ENCODE assay signal across 9 cellular contexts in genomic region chr9:112556497-112557085, GRCh38.
A peak's percentile ranks its signal among the peaks of the same experiment; 100 is the strongest.
DNase-seq lines count a peak whose midpoint lies in the region; ATAC-seq and TF ChIP-seq lines count a peak whose summit lies in the region.
"Had no signal": no experiment of that assay in that cellular context is flagged by ENCODE, and none has a peak within 500 bp of the region (broad histone marks: within the 10 kb centered on the region; RNA-seq: fewer than 3 reads in every experiment).

No MANE protein-coding gene starts in this region.

- no peak overlapping the region for H3K4me3 Mint-ChIP-seq in progenitor cell of endocrine pancreas (ENCODE audit: low read depth)
- H3K4me3 Mint-ChIP-seq: nephron had no signal

- H3K9me2 ChIP-seq in GM23248 (ENCODE audit: insufficient read depth), result no peaks in the 10 kb centered on the region
- H3K9me2 ChIP-seq in SK-N-SH, result no peaks in the 10 kb centered on the region

- POLR2A ChIA-PET in SK-N-SH (lab: Yijun Ruan, JAX), result no interaction called here

- peaks cover 3% of the 10 kb centered on the region for H3K36me3 Mint-ChIP-seq in progenitor cell of endocrine pancreas (ENCODE audit: insufficient read depth)

- peak in 1 of 2 experiments; percentile 75; a peak in 1 of 4 replicates for TF ChIP-seq EP300 in SK-N-SH (IDR thresholded peaks at IDR 0.05; ENCODE audit: borderline replicate concordance in 1 of 2, low read depth in 1 of 2, low read length in 1 of 2)

- in situ Hi-C loops in GM23248 (cut with MboI), result no loop called here

- no peaks in the 10 kb centered on the region for H3K27me3 Mint-ChIP-seq in progenitor cell of endocrine pancreas

- H3K9me3 Mint-ChIP-seq in progenitor cell of endocrine pancreas (ENCODE audit: low read depth), result no peaks in the 10 kb centered on the region
- H3K9me3 Mint-ChIP-seq: nephron had no signal

- H3K9me3 ChIP-seq in GM23248 (ENCODE audit: low read depth) (no peaks in the 10 kb centered on the region), SK-N-SH (no peaks in the 10 kb centered on the region)

- peaks cover 24% of the 10 kb centered on the region for H3K4me1 Mint-ChIP-seq in progenitor cell of endocrine pancreas (ENCODE audit: low read depth)

- CTCF ChIA-PET in SK-N-SH (lab: Yijun Ruan, JAX), result no interaction called here

- H3K27me3 ChIP-seq in GM23248 (replicated peaks; ENCODE audit: insufficient read depth) (no peaks in the 10 kb centered on the region), SK-N-SH (ENCODE audit: insufficient read depth) (no peaks in the 10 kb centered on the region)

- ATAC-seq in HG02798 (IDR thresholded peaks at IDR 0.05; ENCODE audit: poor library complexity, unreplicated experiment) (no peak), GM19467 (IDR thresholded peaks at IDR 0.05; ENCODE audit: unreplicated experiment) (no peak), HG02840 (IDR thresholded peaks at IDR 0.05; ENCODE audit: low FRiP score, unreplicated experiment) (no peak)

- TF ChIP-seq CTCF in SK-N-SH (IDR thresholded peaks at IDR 0.05) (no peak), fibroblast of mammary gland (conservative IDR thresholded peaks at IDR 0.05; ENCODE audit: control insufficient read depth, insufficient read depth, low read depth, low read length) (no peak), progenitor cell of endocrine pancreas (IDR thresholded peaks at IDR 0.05; ENCODE audit: unreplicated experiment) (no peak), GM10266 (IDR thresholded peaks at IDR 0.05; ENCODE audit: control insufficient read depth, insufficient read depth, low read depth, missing control alignments) (no peak)

- peak overlapping the region; percentile 74 for H3K27ac ChIP-seq in GM23248
- H3K27ac ChIP-seq in SK-N-SH (ENCODE audit: low read depth in 2 of 2, low read length in 1 of 2), result peak overlapping the region in 1 of 2 experiments; percentile 48; a peak in 2 of 4 replicates

- no peak overlapping the region for H2AFZ ChIP-seq in GM23248
- no peak overlapping the region for H2AFZ ChIP-seq in SK-N-SH (ENCODE audit: low read depth)

- H3K79me2 ChIP-seq in GM23248 (ENCODE audit: insufficient read depth) (peaks cover 40% of the 10 kb centered on the region), SK-N-SH (ENCODE audit: insufficient read depth) (peaks cover 21% of the 10 kb centered on the region)

- TF ChIP-seq RAD21 in SK-N-SH (IDR thresholded peaks at IDR 0.05; ENCODE audit: low read length), result no peak

- peak overlapping the region; percentile 74 for H3K27ac Mint-ChIP-seq in progenitor cell of endocrine pancreas
- H3K27ac Mint-ChIP-seq: nephron had no signal

- H3K36me3 ChIP-seq in GM23248 (ENCODE audit: low read depth) (no peaks in the 10 kb centered on the region), SK-N-SH (replicated peaks in 1 of 2; ENCODE audit: control insufficient read depth in 1 of 2, insufficient read depth in 2 of 2, low read length in 1 of 2) (no peaks in the 10 kb centered on the region)

- H3K9ac ChIP-seq in GM23248 (no peak overlapping the region; the same call in 1 of the 2 replicates), SK-N-SH (no peak overlapping the region)

- H4K20me1 ChIP-seq in GM23248 (ENCODE audit: insufficient read depth), result no peaks in the 10 kb centered on the region
- H4K20me1 ChIP-seq in SK-N-SH (ENCODE audit: insufficient read depth), result no peaks in the 10 kb centered on the region

- H3K4me1 ChIP-seq in GM23248 (ENCODE audit: insufficient read depth) (peaks cover 90% of the 10 kb centered on the region), SK-N-SH (ENCODE audit: control insufficient read depth in 1 of 2, insufficient read depth in 2 of 2, low read depth in 1 of 2, low read length in 1 of 2) (peaks cover 14 to 48% of the 10 kb centered on the region in 2 experiments; a peak in 3 of 4 replicates)

- WGBS in GM23248 (ENCODE audit: low coverage in 1 of 2, low lambda C conversion rate in 2 of 2, missing lambda C conversion rate in 2 of 2), 2 experiments, result 40 to 47% methylated on average over 4 of the region's 4 CpGs
- WGBS in SK-N-SH (ENCODE audit: low lambda C conversion rate), result 58% methylated on average over 4 of the region's 4 CpGs

- H3K4me3 ChIP-seq in GM23248 (no peak overlapping the region), SK-N-SH (ENCODE audit: low read depth in 2 of 2, low read length in 1 of 2) (no peak overlapping the region), fibroblast of mammary gland (ENCODE audit: control insufficient read depth, low read depth, low read length) (no peak overlapping the region)

- peaks cover 74% of the 10 kb centered on the region for H3F3A ChIP-seq in GM23248 (ENCODE audit: insufficient read depth)
- H3F3A ChIP-seq in SK-N-SH (replicated peaks; ENCODE audit: insufficient read depth), result peaks cover 10% of the 10 kb centered on the region

- DNase-seq in GM23248, result peak; percentile 86
- no peak for DNase-seq in SK-N-SH
- DNase-seq in fibroblast of mammary gland (ENCODE audit: low read depth), result peak; percentile 40
- DNase-seq in progenitor cell of endocrine pancreas (ENCODE audit: low spot score, unreplicated experiment), result no peak
- DNase-seq in GM10266 (ENCODE audit: extremely low spot score), result no peak

- H3K4me2 ChIP-seq in GM23248 (ENCODE audit: unreplicated experiment), result peak overlapping the region; percentile 45
- peak overlapping the region; percentile 42 for H3K4me2 ChIP-seq in SK-N-SH

TF ChIP-seq in SK-N-SH, 30 proteins besides CTCF, POLR2A, EP300 and RAD21:
- no peak for TF ChIP-seq USF2 (IDR thresholded peaks at IDR 0.05; ENCODE audit: borderline replicate concordance, low read depth, low read length)
- TF ChIP-seq SIN3A (IDR thresholded peaks at IDR 0.05; ENCODE audit: borderline replicate concordance, low read depth, low read length), result no peak
- peak; percentile 75 for TF ChIP-seq JUND (IDR thresholded peaks at IDR 0.05)
- TF ChIP-seq POLR2AphosphoS5 (IDR thresholded peaks at IDR 0.05; ENCODE audit: low read depth, low read length), result no peak; the same call in 1 of the 2 replicates
- TF ChIP-seq MAX (IDR thresholded peaks at IDR 0.05; ENCODE audit: low read depth), result 0 out of 2 replicates have a peak, but pooled peaks have one; percentile 28
- TF ChIP-seq PBX3 (IDR thresholded peaks at IDR 0.05), result peak; percentile 71
- peak; percentile 84 for TF ChIP-seq TCF12 (IDR thresholded peaks at IDR 0.05)
- peak; percentile 67 for TF ChIP-seq NFIC (IDR thresholded peaks at IDR 0.05; ENCODE audit: borderline replicate concordance)
- TF ChIP-seq TEAD4 (IDR thresholded peaks at IDR 0.05; ENCODE audit: borderline replicate concordance, insufficient read depth), result peak; percentile 66; the same call in 1 of the 2 replicates
- TF ChIP-seq FOXJ3 (CRISPR knock-in tag; IDR thresholded peaks at IDR 0.05), result no peak
- TF ChIP-seq RXRA (IDR thresholded peaks at IDR 0.05; ENCODE audit: borderline replicate concordance, low read depth), result peak; percentile 47; the same call in 1 of the 2 replicates
- TF ChIP-seq FOSL2 (IDR thresholded peaks at IDR 0.05; ENCODE audit: borderline replicate concordance, low read depth), result peak; percentile 82
TF ChIP-seq in SK-N-SH: peak in this region for 8.

Comparison
In these comparisons a context has a peak if more than half of its experiments do, and no peak if none do; other contexts are left out.
1. DNase-seq: peak in GM23248 (single experiment) and fibroblast of mammary gland (single experiment); none in SK-N-SH (single experiment), progenitor cell of endocrine pancreas (single experiment) and GM10266 (single experiment).